In genomic region chr21:46458315-46459023, GRCh38 we compare ENCODE assay signal across 1 cellular context.
TF ChIP-seq lines count a peak whose summit lies in the region.

Gene DIP2A, plus strand, starts transcription at chr21:46458891. Its CDS starts 241 bp downstream, at chr21:46459132.

TF ChIP-seq in K562, 482 proteins besides CTCF, POLR2A, EP300 and RAD21 (continued from another document and continues in another):
- TF ChIP-seq E2F5 (CRISPR knock-in tag; IDR thresholded peaks at IDR 0.05): no peak; the same call in 1 of the 2 replicates
- 0 out of 2 replicates have a peak, but pooled peaks have one; percentile 10 for TF ChIP-seq TCF3 (CRISPR knock-in tag; IDR thresholded peaks at IDR 0.05)
- no peak for TF ChIP-seq CCAR2 (IDR thresholded peaks at IDR 0.05; ENCODE audit: low read depth, low read length)
- TF ChIP-seq TAL1 (IDR thresholded peaks at IDR 0.05): no peak
- TF ChIP-seq DLX4 (CRISPR knock-in tag; IDR thresholded peaks at IDR 0.05): no peak
- no peak for TF ChIP-seq HDGF (IDR thresholded peaks at IDR 0.05)
- no peak for TF ChIP-seq XRCC4 (IDR thresholded peaks at IDR 0.05; ENCODE audit: extremely low read depth, insufficient read depth, insufficient read length)
- peak; percentile 65; the same call in 1 of the 2 replicates for TF ChIP-seq CREB1 (IDR thresholded peaks at IDR 0.05)
- peak; percentile 92 for TF ChIP-seq CREB1 (CRISPR knock-in tag; IDR thresholded peaks at IDR 0.05)
- no peak for TF ChIP-seq ARNT (IDR thresholded peaks at IDR 0.05)
- TF ChIP-seq THRA (IDR thresholded peaks at IDR 0.05): no peak
- peak; percentile 81 for TF ChIP-seq NEUROD1 (IDR thresholded peaks at IDR 0.05; ENCODE audit: borderline replicate concordance, low read depth, low read length, partially characterized antibody)
- no peak for TF ChIP-seq ID3 (CRISPR knock-in tag; IDR thresholded peaks at IDR 0.05)
- peak; percentile 90; the same call in 1 of the 2 replicates for TF ChIP-seq ID3 (tag; IDR thresholded peaks at IDR 0.05)
- TF ChIP-seq ZNF354B (CRISPR knock-in tag; IDR thresholded peaks at IDR 0.05): no peak
- TF ChIP-seq FOXJ3 (CRISPR knock-in tag; IDR thresholded peaks at IDR 0.05): no peak
- TF ChIP-seq PHB (CRISPR knock-in tag; IDR thresholded peaks at IDR 0.05): peak; percentile 87; the same call in 1 of the 2 replicates
- no peak for TF ChIP-seq ARID3B (CRISPR knock-in tag; IDR thresholded peaks at IDR 0.05; ENCODE audit: borderline replicate concordance)
- TF ChIP-seq ATF7 (IDR thresholded peaks at IDR 0.05): peak; percentile 88
- TF ChIP-seq ZBTB12 (CRISPR knock-in tag; IDR thresholded peaks at IDR 0.05): peak; percentile 63
- no peak for TF ChIP-seq LARP7 (IDR thresholded peaks at IDR 0.05)
- peak; percentile 85; the same call in 1 of the 2 replicates for TF ChIP-seq ATF6 (CRISPR knock-in tag; IDR thresholded peaks at IDR 0.05)
- peak; percentile 68; the same call in 1 of the 2 replicates for TF ChIP-seq ZBTB2 (IDR thresholded peaks at IDR 0.05)
- TF ChIP-seq SMARCA4 (IDR thresholded peaks at IDR 0.05): peak; percentile 9; the same call in 1 of the 2 replicates
- TF ChIP-seq CBX2 (IDR thresholded peaks at IDR 0.05; ENCODE audit: insufficient read depth, low read length, poor library complexity, severe bottlenecking): no peak
- TF ChIP-seq SMAD4 (CRISPR knock-in tag; conservative IDR thresholded peaks at IDR 0.05): peak; percentile 84
- TF ChIP-seq AFF1 (IDR thresholded peaks at IDR 0.05; ENCODE audit: low read depth in 1 of 2, partially characterized antibody in 2 of 2): no peak
- TF ChIP-seq TAF7 (tag; IDR thresholded peaks at IDR 0.05): peak; percentile 92
- TF ChIP-seq GATAD2B (IDR thresholded peaks at IDR 0.05; ENCODE audit: borderline replicate concordance): peak; percentile 79; the same call in 1 of the 2 replicates
- no peak for TF ChIP-seq DEAF1 (CRISPR knock-in tag; IDR thresholded peaks at IDR 0.05)
- no peak for TF ChIP-seq HIVEP1 (CRISPR knock-in tag; IDR thresholded peaks at IDR 0.05)
- no peak for TF ChIP-seq CEBPG (CRISPR knock-in tag; IDR thresholded peaks at IDR 0.05)
- TF ChIP-seq CEBPG (tag; conservative IDR thresholded peaks at IDR 0.05 in 1 of 2, IDR thresholded peaks at IDR 0.05 in 1 of 2): no peak
- peak; percentile 74 for TF ChIP-seq BRD9 (IDR thresholded peaks at IDR 0.05; ENCODE audit: low read depth, partially characterized antibody)
- no peak for TF ChIP-seq ILK (tag; IDR thresholded peaks at IDR 0.05; ENCODE audit: borderline replicate concordance, low read depth)
- TF ChIP-seq ZC3H8 (IDR thresholded peaks at IDR 0.05): no peak
- TF ChIP-seq ZNF24 (IDR thresholded peaks at IDR 0.05): no peak; the same call in 1 of the 2 replicates
- TF ChIP-seq ZNF76 (CRISPR knock-in tag; IDR thresholded peaks at IDR 0.05; ENCODE audit: borderline replicate concordance): no peak; the same call in 1 of the 2 replicates
- TF ChIP-seq PURB (CRISPR knock-in tag; IDR thresholded peaks at IDR 0.05; ENCODE audit: low read depth): no peak
- TF ChIP-seq E2F8 (IDR thresholded peaks at IDR 0.05; ENCODE audit: low read depth, partially characterized antibody): peak; percentile 24
- no peak for TF ChIP-seq ZNF253 (CRISPR knock-in tag; conservative IDR thresholded peaks at IDR 0.05)
- peak; percentile 73; the same call in 1 of the 2 replicates for TF ChIP-seq CAMTA2 (CRISPR knock-in tag; conservative IDR thresholded peaks at IDR 0.05)
- peak; percentile 12; the same call in 1 of the 2 replicates for TF ChIP-seq MITF (IDR thresholded peaks at IDR 0.05)
- TF ChIP-seq ZNF431 (CRISPR knock-in tag; IDR thresholded peaks at IDR 0.05): no peak
